Comparison of ENCODE assay signal across 13 cellular contexts in genomic region chr10:90859321-90859751, GRCh38. TPM values are rescaled to one million over a fixed set of nuclear protein-coding genes. Genes with fewer than 3 reads are reported as not detected.
DNase-seq lines count a peak whose midpoint lies in the region; ATAC-seq and TF ChIP-seq lines count a peak whose summit lies in the region.
"Had no signal": no experiment of that assay in that cellular context is flagged by ENCODE, and none has a peak within 500 bp of the region (broad histone marks: within the 10 kb centered on the region; RNA-seq: fewer than 3 reads in every experiment).

No MANE protein-coding gene starts in this region.

- peaks cover 0 to 14% of the 10 kb centered on the region in 2 donors for H3K4me1 ChIP-seq in thyroid gland

- peak overlapping the region; percentile 0 for H3K27ac Mint-ChIP-seq in activated T-helper 17 cell treated with anti-CD3 and anti-CD28 coated beads, Interleukin-2, amount 50 U/mL, for 72 hours

- H3K4me3 ChIP-seq in AG10803 (ENCODE audit: low read length) = no peak overlapping the region
- H3K4me3 ChIP-seq in thyroid gland (replicated peaks in 1 of 3) = no peak overlapping the region

- no peak for TF ChIP-seq CTCF in AG10803 (conservative IDR thresholded peaks at IDR 0.05; ENCODE audit: low read length)
- no peak for TF ChIP-seq CTCF in thyroid gland (IDR thresholded peaks at IDR 0.05)

- intact Hi-C loops in thyroid gland (cut with DNase I) = no loop called here

- no peaks in the 10 kb centered on the region for H3K36me3 Mint-ChIP-seq in activated T-helper 17 cell treated with anti-CD3 and anti-CD28 coated beads, Interleukin-2, amount 50 U/mL, for 72 hours (ENCODE audit: low read depth)

- no peaks in the 10 kb centered on the region for H3K4me1 Mint-ChIP-seq in activated T-helper 17 cell treated with anti-CD3 and anti-CD28 coated beads, Interleukin-2, amount 50 U/mL, for 72 hours

- H3K9me3 Mint-ChIP-seq in activated T-helper 17 cell treated with anti-CD3 and anti-CD28 coated beads, Interleukin-2, amount 50 U/mL, for 72 hours = no peaks in the 10 kb centered on the region

- H3K27me3 ChIP-seq in thyroid gland = no peaks in the 10 kb centered on the region
- H3K27me3 ChIP-seq: vagina had no signal

- DNase-seq in AG10803 (ENCODE audit: low read depth) = peak; percentile 37
- DNase-seq in M059J (ENCODE audit: low read depth) = peak; percentile 83
- DNase-seq in glomerular visceral epithelial cell (ENCODE audit: extremely low spot score) = peak; percentile 39
- no peak for DNase-seq in thyroid gland
- DNase-seq in NCI-H2227 treated with DMSO at 0.1 percent for 48 hours (lab: John Stamatoyannopoulos, UW) = no peak
- no peak for DNase-seq in NCI-H1436 treated with DMSO at 0.1 percent for 48 hours (lab: John Stamatoyannopoulos, UW)
- no peak for DNase-seq in NCI-H2029 (lab: John Stamatoyannopoulos, UW)
- DNase-seq: esophagus squamous epithelium, left ventricle myocardium superior, NCI-H1930 had no signal

- WGBS in thyroid gland, 2 donors = 88 to 95% methylated on average over 5 of the region's 5 CpGs

- peak; percentile 82 for ATAC-seq in activated T-helper 17 cell treated with anti-CD3 and anti-CD28 coated beads, Interleukin-2, amount 50 U/mL, for 72 hours (replicated peaks)
- ATAC-seq: left ventricle myocardium superior had no signal

- no peak for TF ChIP-seq POLR2A in thyroid gland (IDR thresholded peaks at IDR 0.05)

- H3K9me3 ChIP-seq in thyroid gland = no peaks in the 10 kb centered on the region
- H3K9me3 ChIP-seq: BLaER1, esophagus squamous epithelium, vagina had no signal

- peak overlapping the region; percentile 74 for H3K4me3 Mint-ChIP-seq in activated T-helper 17 cell treated with anti-CD3 and anti-CD28 coated beads, Interleukin-2, amount 50 U/mL, for 72 hours

- H3K36me3 ChIP-seq in thyroid gland = no peaks in the 10 kb centered on the region
- H3K36me3 ChIP-seq: BLaER1, esophagus squamous epithelium, vagina had no signal

- H3K27me3 Mint-ChIP-seq in activated T-helper 17 cell treated with anti-CD3 and anti-CD28 coated beads, Interleukin-2, amount 50 U/mL, for 72 hours = peaks cover 47% of the 10 kb centered on the region

- H3K27ac ChIP-seq in thyroid gland = no peak overlapping the region
- H3K27ac ChIP-seq: BLaER1 had no signal

RNA-seq across cellular contexts. Expression of gene HTR7, which starts 1.5 kb away (rescaled TPM):
- total RNA-seq in M059J (2014; rRNA removed; shearing (Covaris generic)) = 20.5 and 36.5 TPM in 2 replicates
- total RNA-seq in activated T-helper 17 cell treated with anti-CD3 and anti-CD28 coated beads, Interleukin-2, amount 50 U/mL, for 72 hours = under 1 TPM; 0.16 to 0.28 TPM
- under 1 TPM in 1 of 4 donors, not detected in 3; 0.29 TPM for total RNA-seq in thyroid gland
- total RNA-seq: left ventricle myocardium superior had no signal

RNA-seq across cellular contexts. Expression of gene RPP30, which starts 12.4 kb away (rescaled TPM):
- total RNA-seq in M059J (2014; rRNA removed; shearing (Covaris generic)) = 114 and 121 TPM in 2 replicates
- total RNA-seq in activated T-helper 17 cell treated with anti-CD3 and anti-CD28 coated beads, Interleukin-2, amount 50 U/mL, for 72 hours = 100 to 1,000 TPM; 161 to 173 TPM
- 10 to 100 TPM; 20.4 to 62.6 (median 36.3) TPM for total RNA-seq in thyroid gland

Comparison
In these comparisons a context has a peak if more than half of its experiments do, and no peak if none do; other contexts are left out.
1. DNase-seq: peak in AG10803 (single experiment), M059J (single experiment) and glomerular visceral epithelial cell (single experiment); none in thyroid gland (0 of 2), NCI-H2227 treated with DMSO at 0.1 percent for 48 hours (single experiment), NCI-H1436 treated with DMSO at 0.1 percent for 48 hours (single experiment) and NCI-H2029 (single experiment).
2. RNA of gene HTR7, which starts 1.5 kb away (total RNA-seq): 20.5 to 36.5 TPM in M059J; 0.16 to 0.28 TPM in activated T-helper 17 cell treated with anti-CD3 and anti-CD28 coated beads, Interleukin-2, amount 50 U/mL, for 72 hours and 0.29 TPM in thyroid gland; every median in the first group is over 10 times any median in the second.